8 cellular contexts compared by ENCODE assay signal in the genomic region with DNA sequence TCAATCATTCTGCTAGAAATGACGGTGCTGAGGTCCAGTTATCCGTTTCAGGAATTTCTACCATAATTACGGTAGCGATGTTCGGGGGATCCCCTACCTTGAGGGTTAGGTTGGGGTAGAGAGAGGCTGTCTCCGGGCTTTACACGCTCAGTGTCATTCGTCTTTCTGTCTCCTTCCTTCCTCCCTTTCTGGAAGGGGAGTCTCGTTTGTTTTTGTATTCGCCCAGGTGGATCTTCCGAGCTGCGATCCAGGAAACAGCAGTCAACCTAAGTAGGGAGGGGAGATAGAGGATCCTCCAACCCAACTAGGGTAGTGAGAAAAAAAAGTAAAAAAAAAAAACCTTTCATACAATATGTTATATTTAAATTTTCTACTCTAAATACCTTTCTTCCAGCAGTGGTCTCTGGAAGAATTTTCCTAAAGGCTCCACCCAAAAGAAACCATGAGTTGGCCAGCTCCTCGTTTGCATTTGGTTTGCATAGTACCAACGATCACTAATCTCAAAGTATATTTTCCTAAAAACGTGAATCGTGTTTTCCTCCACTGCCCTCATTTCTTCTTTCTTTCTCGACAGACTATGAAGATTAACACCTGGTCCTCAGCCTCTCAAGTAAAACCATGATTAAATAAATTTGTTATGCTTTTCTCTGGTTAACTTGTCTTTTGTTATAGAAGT. TPM values are rescaled to one million over a fixed set of nuclear protein-coding genes. Genes with fewer than 3 reads are reported as not detected.
DNase-seq lines count a peak whose midpoint lies in the region; ATAC-seq, FAIRE-seq and TF ChIP-seq lines count a peak whose summit lies in the region.

No MANE protein-coding gene starts in this region.

- no peak for TF ChIP-seq POLR2A in gastroesophageal sphincter (IDR thresholded peaks at IDR 0.05)
- no peak for TF ChIP-seq POLR2A in spleen (IDR thresholded peaks at IDR 0.05)

- no peaks in the 10 kb centered on the region for H3K36me3 Mint-ChIP-seq in activated naive CD4-positive, alpha-beta T cell treated with anti-CD3 and anti-CD28 coated beads, Interleukin-2, amount 50 U/mL, for 24 hours
- no peaks in the 10 kb centered on the region for H3K36me3 Mint-ChIP-seq in T-helper 17 cell (ENCODE audit: low read depth)

- no peak for TF ChIP-seq EP300 in gastroesophageal sphincter (IDR thresholded peaks at IDR 0.05)

- H3K36me3 ChIP-seq in gastroesophageal sphincter (no peaks in the 10 kb centered on the region), spleen (peaks cover 0 to 1% (median 0%) of the 10 kb centered on the region in 6 donors)

- no peak for DNase-seq in activated naive CD4-positive, alpha-beta T cell treated with anti-CD3 and anti-CD28 coated beads, Interleukin-2, amount 50 U/mL, for 16 hours
- DNase-seq in T-helper 17 cell (peak in 2 of 3 donors; percentile 23 to 29), spleen (no peak), D721Med (ENCODE audit: insufficient read length, low spot score) (no peak)
- no peak for DNase-seq in stimulated activated CD4-positive, alpha-beta T cell treated with anti-CD3 and anti-CD28 coated beads, Interleukin-12 subunit alpha, Interleukin-12 subunit beta, amount 100 ng/mL, for 4 hours

- H3K4me3 Mint-ChIP-seq in activated naive CD4-positive, alpha-beta T cell treated with anti-CD3 and anti-CD28 coated beads, Interleukin-2, amount 50 U/mL, for 24 hours: peak overlapping the region; percentile 90
- peak overlapping the region; percentile 93 for H3K4me3 Mint-ChIP-seq in T-helper 17 cell

- H3K27ac ChIP-seq in gastroesophageal sphincter: peak overlapping the region; percentile 14 to 94 (median 88)
- H3K27ac ChIP-seq in spleen: peak overlapping the region; percentile 74 to 97 (median 90)

- H3K4me1 ChIP-seq in gastroesophageal sphincter (peaks cover 0 to 51% (median 14%) of the 10 kb centered on the region in 3 donors), spleen (peaks cover 20 to 91% (median 58%) of the 10 kb centered on the region in 6 donors)

- H3K27ac Mint-ChIP-seq in activated naive CD4-positive, alpha-beta T cell treated with anti-CD3 and anti-CD28 coated beads, Interleukin-2, amount 50 U/mL, for 24 hours: peak overlapping the region; percentile 63
- peak overlapping the region; percentile 94 for H3K27ac Mint-ChIP-seq in T-helper 17 cell

- H3K4me3 ChIP-seq in gastroesophageal sphincter (peak overlapping the region; percentile 50 to 87), spleen (peak overlapping the region; percentile 66 to 95 (median 88))

- no peak for TF ChIP-seq CTCF in gastroesophageal sphincter (IDR thresholded peaks at IDR 0.05)
- no peak for TF ChIP-seq CTCF in spleen (IDR thresholded peaks at IDR 0.05 in 8 of 11, conservative IDR thresholded peaks at IDR 0.05 in 3 of 11)
- TF ChIP-seq CTCF in D721Med (IDR thresholded peaks at IDR 0.05; ENCODE audit: insufficient read depth, missing control alignments): no peak

- no peaks in the 10 kb centered on the region for H3K9me3 ChIP-seq in T-helper 17 cell (ENCODE audit: control insufficient read depth, low read length, poor library complexity, severe bottlenecking)
- H3K9me3 ChIP-seq in gastroesophageal sphincter: no peaks in the 10 kb centered on the region
- peaks cover 0 to 4% (median 0%) of the 10 kb centered on the region in 8 donors for H3K9me3 ChIP-seq in spleen

- H3K27me3 Mint-ChIP-seq in activated naive CD4-positive, alpha-beta T cell treated with anti-CD3 and anti-CD28 coated beads, Interleukin-2, amount 50 U/mL, for 24 hours: no peaks in the 10 kb centered on the region
- H3K27me3 Mint-ChIP-seq in T-helper 17 cell: peaks cover 4% of the 10 kb centered on the region

- ATAC-seq in HG03045 (IDR thresholded peaks at IDR 0.05; ENCODE audit: unreplicated experiment): peak; percentile 39
- peak; percentile 68 for ATAC-seq in T-helper 17 cell
- ATAC-seq in gastroesophageal sphincter: no peak

- WGBS in gastroesophageal sphincter (ENCODE audit: low coverage in 1 of 2), 2 donors: 5 to 8% methylated on average over 14 to 17 of the region's 17 CpGs
- 2 to 4% (median 3%) methylated on average over 17 of the region's 17 CpGs for WGBS in spleen, 5 donors

- intact Hi-C loops in spleen (cut with DNase I; ENCODE audit: low total_unique reads): no loop called here

- peaks cover 52% of the 10 kb centered on the region for H3K4me1 Mint-ChIP-seq in activated naive CD4-positive, alpha-beta T cell treated with anti-CD3 and anti-CD28 coated beads, Interleukin-2, amount 50 U/mL, for 24 hours
- H3K4me1 Mint-ChIP-seq in T-helper 17 cell: peaks cover 50% of the 10 kb centered on the region

- no peaks in the 10 kb centered on the region for H3K9me3 Mint-ChIP-seq in activated naive CD4-positive, alpha-beta T cell treated with anti-CD3 and anti-CD28 coated beads, Interleukin-2, amount 50 U/mL, for 24 hours

- H3K27me3 ChIP-seq in gastroesophageal sphincter (no peaks in the 10 kb centered on the region), spleen (replicated peaks in 1 of 7) (no peaks in the 10 kb centered on the region)

- no peak for FAIRE-seq in D721Med (lab: Jason Lieb, UNC)

RNA-seq across cellular contexts. Expression of gene PIK3C2B, which starts 0.6 kb away (rescaled TPM):
- total RNA-seq in T-helper 17 cell: 10 to 100 TPM; 35.7 to 51.9 TPM
- 10 to 100 TPM in 3 of 4 donors, 1 to 10 TPM in 1; 7.9 to 18.2 (median 16.1) TPM for total RNA-seq in gastroesophageal sphincter
- 10 to 100 TPM; 45.8 to 72.2 (median 66.5) TPM for total RNA-seq in spleen
- polyA plus RNA-seq in spleen: 10 to 100 TPM in 2 of 3 donors, 1 to 10 TPM in 1; 9.5 to 22.4 (median 10.8) TPM

RNA-seq across cellular contexts. Expression of gene MDM4, which starts 21.0 kb away (rescaled TPM):
- total RNA-seq in T-helper 17 cell: 100 to 1,000 TPM; 205 to 225 TPM
- total RNA-seq in gastroesophageal sphincter: 10 to 100 TPM; 24.3 to 74.1 (median 37.9) TPM
- 100 to 1,000 TPM; 112 to 192 (median 163) TPM for total RNA-seq in spleen
- polyA plus RNA-seq in spleen: 10 to 100 TPM; 10.6 to 16.8 (median 13.8) TPM

Comparison
In these comparisons a context has a peak if more than half of its experiments do, and no peak if none do; other contexts are left out.
1. DNase-seq: peak in T-helper 17 cell (2 of 3); none in activated naive CD4-positive, alpha-beta T cell treated with anti-CD3 and anti-CD28 coated beads, Interleukin-2, amount 50 U/mL, for 16 hours (single experiment), spleen (single experiment), stimulated activated CD4-positive, alpha-beta T cell treated with anti-CD3 and anti-CD28 coated beads, Interleukin-12 subunit alpha, Interleukin-12 subunit beta, amount 100 ng/mL, for 4 hours (single experiment) and D721Med (single experiment).